ENCODE assay signal across 7 cellular contexts in the genomic region with DNA sequence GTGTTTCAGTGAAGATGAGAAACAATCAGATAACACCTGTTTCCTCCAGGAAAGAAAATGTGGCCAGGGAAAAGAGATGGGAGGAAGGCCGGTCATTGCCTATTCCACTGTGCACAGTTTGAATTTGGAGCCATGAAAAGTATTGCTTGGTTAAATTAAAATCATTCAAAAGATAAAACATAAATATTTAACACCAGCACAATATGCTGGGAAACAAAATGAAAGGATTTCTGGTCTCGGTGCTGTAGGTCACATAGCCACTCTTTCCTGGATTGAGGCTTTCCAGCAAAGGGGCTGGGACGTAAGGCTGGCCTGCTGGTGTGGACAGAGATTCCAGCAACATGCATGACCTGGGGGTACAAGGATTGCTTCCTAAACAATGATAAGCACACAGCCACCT. TPM values are rescaled to one million over a fixed set of nuclear protein-coding genes. Genes with fewer than 3 reads are reported as not detected.
DNase-seq lines count a peak whose midpoint lies in the region; TF ChIP-seq lines count a peak whose summit lies in the region.
"Not testable (repeated sequence)": the region's sequence is repeated elsewhere in the genome, so short reads cannot be mapped to it uniquely, and the experiment has no call there.
"Had no signal": no experiment of that assay in that cellular context is flagged by ENCODE, and none has a peak within 500 bp of the region (broad histone marks: within the 10 kb centered on the region; RNA-seq: fewer than 3 reads in every experiment).

A gene with protein sequence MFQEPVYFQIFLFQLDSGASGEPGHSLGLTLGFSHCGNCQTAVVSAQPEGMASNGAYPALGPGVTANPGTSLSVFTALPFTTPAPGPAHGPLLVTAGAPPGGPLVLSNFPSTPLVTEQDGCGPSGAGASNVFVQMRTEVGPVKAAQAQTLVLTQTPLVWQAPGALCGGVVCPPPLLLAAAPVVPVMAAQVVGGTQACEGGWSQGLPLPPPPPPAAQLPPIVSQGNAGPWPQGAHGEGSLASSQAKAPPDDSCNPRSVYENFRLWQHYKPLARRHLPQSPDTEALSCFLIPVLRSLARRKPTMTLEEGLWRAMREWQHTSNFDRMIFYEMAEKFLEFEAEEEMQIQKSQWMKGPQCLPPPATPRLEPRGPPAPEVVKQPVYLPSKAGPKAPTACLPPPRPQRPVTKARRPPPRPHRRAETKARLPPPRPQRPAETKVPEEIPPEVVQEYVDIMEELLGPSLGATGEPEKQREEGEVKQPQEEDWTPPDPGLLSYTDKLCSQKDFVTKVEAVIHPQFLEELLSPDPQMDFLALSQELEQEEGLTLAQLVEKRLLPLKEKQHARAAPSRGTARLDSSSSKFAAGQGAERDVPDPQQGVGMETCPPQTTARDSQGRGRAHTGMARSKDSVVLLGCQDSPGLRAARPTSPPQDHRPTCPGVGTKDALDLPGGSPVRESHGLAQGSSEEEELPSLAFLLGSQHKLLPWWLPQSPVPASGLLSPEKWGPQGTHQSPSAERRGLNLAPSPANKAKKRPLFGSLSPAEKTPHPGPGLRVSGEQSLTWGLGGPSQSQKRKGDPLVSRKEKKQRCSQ (plus strand): TSS at position 301 of the 400 bp plus-strand sequence. CDS start 522 bp downstream, outside the sequence.

- not testable (repeated sequence) for H3K4me3 Mint-ChIP-seq in endothelial cell (ENCODE audit: unreplicated experiment); glutamatergic neuron (ENCODE audit: unreplicated experiment); mesothelial cell of epicardium; neural crest cell

- H3K4me3 ChIP-seq in ascending aorta, testis: not testable (repeated sequence)

- H3K27ac ChIP-seq in ascending aorta, testis: not testable (repeated sequence)

- WGBS in testis, 2 donors, result no CpG with 5 or more reads among the region's 3 CpGs

- not testable (repeated sequence) for H3K27me3 ChIP-seq in ascending aorta, testis

- not testable (repeated sequence) for TF ChIP-seq POLR2A in testis (IDR thresholded peaks at IDR 0.05)

- not testable (repeated sequence) for H3K9me3 Mint-ChIP-seq in endothelial cell (ENCODE audit: unreplicated experiment); glutamatergic neuron (ENCODE audit: unreplicated experiment); mesothelial cell of epicardium; neural crest cell

- H3K27ac Mint-ChIP-seq in endothelial cell (ENCODE audit: unreplicated experiment); glutamatergic neuron (ENCODE audit: unreplicated experiment); mesothelial cell of epicardium; neural crest cell (ENCODE audit: unreplicated experiment): not testable (repeated sequence)

- H3K27me3 Mint-ChIP-seq in endothelial cell (ENCODE audit: unreplicated experiment); glutamatergic neuron (ENCODE audit: unreplicated experiment); mesothelial cell of epicardium (ENCODE audit: low read depth); neural crest cell (ENCODE audit: low read depth): not testable (repeated sequence)

- intact Hi-C loops in ascending aorta (cut with DNase I); testis (cut with DNase I; ENCODE audit: low total_unique reads): not testable (repeated sequence)

- TF ChIP-seq CTCF in ascending aorta (IDR thresholded peaks at IDR 0.05); endothelial cell (IDR thresholded peaks at IDR 0.05; ENCODE audit: unreplicated experiment); glutamatergic neuron (IDR thresholded peaks at IDR 0.05; ENCODE audit: partially characterized antibody, unreplicated experiment); mesothelial cell of epicardium (IDR thresholded peaks at IDR 0.05; ENCODE audit: unreplicated experiment); neural crest cell (conservative IDR thresholded peaks at IDR 0.05); testis (IDR thresholded peaks at IDR 0.05): not testable (repeated sequence)

- H3K36me3 ChIP-seq in ascending aorta; testis (ENCODE audit: low read depth, missing control alignments): not testable (repeated sequence)

- H3K4me1 ChIP-seq in ascending aorta, testis: not testable (repeated sequence)

- not testable (repeated sequence) for H3K36me3 Mint-ChIP-seq in endothelial cell (ENCODE audit: low read depth, unreplicated experiment); glutamatergic neuron (ENCODE audit: unreplicated experiment); mesothelial cell of epicardium; neural crest cell (ENCODE audit: low read depth)

- H3K9me3 ChIP-seq in ascending aorta, testis: not testable (repeated sequence)

- DNase-seq in ascending aorta (ENCODE audit: low spot score in 2 of 2); endothelial cell (ENCODE audit: low spot score); glutamatergic neuron; mesothelial cell of epicardium (ENCODE audit: low spot score in 2 of 2, unreplicated experiment in 2 of 2); neural crest cell (ENCODE audit: low read depth, low spot score); testis: not testable (repeated sequence)

- H3K4me1 Mint-ChIP-seq in endothelial cell (ENCODE audit: unreplicated experiment); glutamatergic neuron (ENCODE audit: low read depth, unreplicated experiment); mesothelial cell of epicardium; neural crest cell: not testable (repeated sequence)

RNA-seq across cellular contexts. Expression of the gene that starts here (rescaled TPM):
- 10.9 TPM for total RNA-seq in ascending aorta
- 16.1 TPM for total RNA-seq in endothelial cell (ENCODE audit: unreplicated experiment)
- 11.3 TPM for total RNA-seq in glutamatergic neuron (ENCODE audit: unreplicated experiment)
- total RNA-seq in mesothelial cell of epicardium, result 10.1 to 11.2 TPM (median 11.0 TPM) in 3 replicates
- total RNA-seq in neural crest cell, result 13.0 and 13.5 TPM in 2 replicates
- 10 to 100 TPM; 10.3 to 12.6 TPM for total RNA-seq in testis
- polyA plus RNA-seq in testis (ENCODE audit: insufficient read depth, low read depth, low replicate concordance), result 8.1 TPM
- polyA plus RNA-seq: CD8-positive, alpha-beta memory T cell had no signal
